ENCODE assay signal across 8 cellular contexts in the genomic region with DNA sequence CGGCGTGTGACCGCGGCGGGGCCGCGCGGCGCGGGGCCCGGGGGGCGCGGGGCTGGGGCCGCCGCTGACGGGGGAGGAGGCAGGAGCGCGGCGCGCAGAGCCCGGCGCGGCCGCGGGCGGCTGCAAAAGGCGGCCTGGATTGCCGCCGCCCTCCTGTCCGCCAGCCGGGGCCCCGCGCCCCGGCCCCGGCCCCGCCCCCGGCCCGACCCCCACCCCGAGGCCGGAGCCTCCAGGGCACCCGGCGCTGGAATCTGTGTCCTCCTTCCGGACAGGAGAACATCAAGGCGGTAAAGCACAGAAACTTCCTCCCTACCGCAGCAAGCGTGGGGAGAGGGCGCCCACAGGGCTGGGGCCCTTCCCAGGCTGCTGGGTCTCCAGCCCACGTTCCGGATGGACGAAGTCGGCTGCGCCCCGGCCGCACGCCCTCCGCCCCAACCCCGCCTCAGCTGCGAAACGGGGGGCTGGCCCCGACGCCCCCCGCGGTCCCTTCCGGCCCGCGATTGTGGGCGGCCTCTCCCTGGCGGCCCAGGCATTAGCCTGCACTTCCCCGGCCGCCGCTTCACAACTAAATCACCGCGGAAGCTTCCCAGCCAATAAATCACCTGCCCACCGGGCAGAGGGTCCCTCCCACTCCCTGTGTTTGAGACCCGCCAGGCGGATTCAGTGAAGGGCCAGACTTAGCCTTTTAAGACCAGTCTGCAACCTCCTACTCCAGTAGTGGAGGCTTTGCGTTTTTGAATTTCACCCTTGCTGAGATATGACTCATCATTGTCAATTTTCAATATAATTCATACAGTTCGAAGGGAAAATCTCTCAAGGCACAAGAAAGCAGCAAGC.
DNase-seq lines count a peak whose midpoint lies in the region; ATAC-seq and TF ChIP-seq lines count a peak whose summit lies in the region.

No MANE protein-coding gene starts in this region.

- TF ChIP-seq CTCF in GM20000 (IDR thresholded peaks at IDR 0.05; ENCODE audit: extremely low read depth, missing control alignments) = no peak
- TF ChIP-seq CTCF in activated CD8-positive, alpha-beta T cell treated with anti-CD3 and anti-CD28 coated beads for 36 hours (IDR thresholded peaks at IDR 0.05) = no peak

- peaks cover 41% of the 10 kb centered on the region for H3K4me1 Mint-ChIP-seq in activated CD8-positive, alpha-beta T cell treated with anti-CD3 and anti-CD28 coated beads for 36 hours (ENCODE audit: low read depth)

- peak; percentile 57 for DNase-seq in AG08395 (ENCODE audit: low spot score)
- DNase-seq in GM20000 (ENCODE audit: low spot score) = peak; percentile 79
- peak; percentile 3 for DNase-seq in NCI-H460 (ENCODE audit: extremely low read depth, low read depth)
- DNase-seq in activated CD8-positive, alpha-beta T cell treated with anti-CD3 and anti-CD28 coated beads for 36 hours = peak; percentile 81
- peak; percentile 52 to 58 for DNase-seq in stimulated activated CD8-positive, alpha-beta memory T cell treated with anti-CD3 and anti-CD28 coated beads, Interleukin-7, amount 100 ng/mL, for 48 hours (ENCODE audit: extremely low read depth in 1 of 2, low read depth in 1 of 2)

- peaks cover 14% of the 10 kb centered on the region for H3K4me1 ChIP-seq in endocrine pancreas (ENCODE audit: control insufficient read depth, insufficient read depth, low read length)
- peaks cover 18% of the 10 kb centered on the region for H3K4me1 ChIP-seq in mesodermal cell (ENCODE audit: control insufficient read depth, insufficient read depth, low read length, poor library complexity, severe bottlenecking)

- H3K9me3 Mint-ChIP-seq in activated CD8-positive, alpha-beta T cell treated with anti-CD3 and anti-CD28 coated beads for 36 hours = peaks cover 4% of the 10 kb centered on the region

- H3K27me3 ChIP-seq in endocrine pancreas (ENCODE audit: control insufficient read depth, insufficient read depth, low read length) = no peaks in the 10 kb centered on the region

- H3K4me3 ChIP-seq in endocrine pancreas (ENCODE audit: control insufficient read depth, insufficient read depth, low read length) (peak overlapping the region; percentile 15), mesodermal cell (ENCODE audit: extremely low read depth, insufficient read depth, low read length, poor library complexity, severe bottlenecking) (peak overlapping the region; percentile 67)

- H3K27me3 Mint-ChIP-seq in activated CD8-positive, alpha-beta T cell treated with anti-CD3 and anti-CD28 coated beads for 36 hours = no peaks in the 10 kb centered on the region

- intact Hi-C loops in activated CD8-positive, alpha-beta T cell treated with anti-CD3 and anti-CD28 coated beads for 36 hours (cut with micrococcal nuclease) = loop anchor here (5.0 to 10.0 kb wide), 2 partner anchors 51 to 103 kb away; no protein-coding TSS in a partner anchor

- POLR2A ChIA-PET in activated CD8-positive, alpha-beta T cell treated with anti-CD3 and anti-CD28 coated beads for 36 hours (lab: Charles Lee) = interaction anchor here (0.7 to 2.3 kb wide), 14 partner anchors 9 to 392 kb away, joined by 3 to 10 read pairs (median 3); no protein-coding TSS in a partner anchor

- H3K36me3 ChIP-seq in endocrine pancreas (ENCODE audit: control insufficient read depth, insufficient read depth, low read length) (no peaks in the 10 kb centered on the region), mesodermal cell (ENCODE audit: control insufficient read depth, insufficient read depth, low read length) (peaks cover 32% of the 10 kb centered on the region)

- H3K9me3 ChIP-seq in endocrine pancreas (ENCODE audit: control insufficient read depth, low read length) (no peaks in the 10 kb centered on the region), mesodermal cell (ENCODE audit: control insufficient read depth, low read length) (no peaks in the 10 kb centered on the region)

- peak overlapping the region; percentile 78 for H3K9ac ChIP-seq in endocrine pancreas (ENCODE audit: control insufficient read depth, insufficient read depth, low read length)

- WGBS in mesodermal cell (ENCODE audit: insufficient coverage in 2 of 2), 2 experiments = 0 to 2% methylated on average over 25 to 57 of the region's 78 CpGs

- peak overlapping the region; percentile 97 for H3K27ac ChIP-seq in mesodermal cell (ENCODE audit: low read depth, low read length, severe bottlenecking)

- H3K36me3 Mint-ChIP-seq in activated CD8-positive, alpha-beta T cell treated with anti-CD3 and anti-CD28 coated beads for 36 hours (ENCODE audit: low read depth) = peaks cover 6% of the 10 kb centered on the region

- peak overlapping the region; percentile 77 for H3K4me3 Mint-ChIP-seq in activated CD8-positive, alpha-beta T cell treated with anti-CD3 and anti-CD28 coated beads for 36 hours

- H3K27ac Mint-ChIP-seq in activated CD8-positive, alpha-beta T cell treated with anti-CD3 and anti-CD28 coated beads for 36 hours = peak overlapping the region; percentile 93

- CTCF ChIA-PET in activated CD8-positive, alpha-beta T cell treated with anti-CD3 and anti-CD28 coated beads for 36 hours (lab: Charles Lee) = interaction anchor here (1.0 to 1.3 kb wide), 6 partner anchors 12 to 425 kb away, joined by 3 to 6 read pairs (median 3); no protein-coding TSS in a partner anchor

- ATAC-seq in activated CD8-positive, alpha-beta T cell treated with anti-CD3 and anti-CD28 coated beads for 36 hours = peak; percentile 68
- ATAC-seq in HG02571 (IDR thresholded peaks at IDR 0.05; ENCODE audit: unreplicated experiment) = no peak

Comparison
In these comparisons a context has a peak if more than half of its experiments do, and no peak if none do; other contexts are left out.
1. DNase-seq: peak in every context shown above with its lines; median percentile 81 in activated CD8-positive, alpha-beta T cell treated with anti-CD3 and anti-CD28 coated beads for 36 hours; 79 in GM20000; 57 in AG08395; 55 in stimulated activated CD8-positive, alpha-beta memory T cell treated with anti-CD3 and anti-CD28 coated beads, Interleukin-7, amount 100 ng/mL, for 48 hours; 3 in NCI-H460.